Comparison of ENCODE assay signal across 9 cellular contexts in genomic region chr2:228135300-228135699, GRCh38. TPM values are rescaled to one million over a fixed set of nuclear protein-coding genes. Genes with fewer than 3 reads are reported as not detected.
"Had no signal": no experiment of that assay in that cellular context is flagged by ENCODE, and none has a peak within 500 bp of the region (broad histone marks: within the 10 kb centered on the region; RNA-seq: fewer than 3 reads in every experiment).

No MANE protein-coding gene starts in this region.

- H3K27ac ChIP-seq: HL-60 had no signal

- H3K4me3 ChIP-seq: K562 had no signal

- ATAC-seq: K562 had no signal

- DNase-seq: IMR-90, KBM-7, KG1 had no signal

- FAIRE-seq: HTR-8/SVneo, K562 had no signal

RNA-seq across cellular contexts. Expression of gene SPHKAP, which starts 46.2 kb away (rescaled TPM):
- total RNA-seq: HT-29, HT1080, IMR-90, K562 had no signal
- polyA plus RNA-seq: IgD-negative memory B cell, IMR-90, K562 had no signal
